Comparison of ENCODE assay signal across 19 cellular contexts in genomic region chr5:16918156-16918555, GRCh38. TPM values are rescaled to one million over a fixed set of nuclear protein-coding genes. Genes with fewer than 3 reads are reported as not detected.
DNase-seq lines count a peak whose midpoint lies in the region; ATAC-seq, FAIRE-seq and TF ChIP-seq lines count a peak whose summit lies in the region.
"Had no signal": no experiment of that assay in that cellular context is flagged by ENCODE, and none has a peak within 500 bp of the region (broad histone marks: within the 10 kb centered on the region; RNA-seq: fewer than 3 reads in every experiment).

No MANE protein-coding gene starts in this region.

- H3K27me3 Mint-ChIP-seq in nephron progenitor cell (ENCODE audit: low read depth, poor library complexity): no peaks in the 10 kb centered on the region
- H3K27me3 Mint-ChIP-seq: CD4-positive, CD25-positive, alpha-beta regulatory T cell had no signal

- no peaks in the 10 kb centered on the region for H3K9me2 ChIP-seq in GM23248 (ENCODE audit: insufficient read depth)

- H3K4me1 ChIP-seq in A549: peaks cover 98% of the 10 kb centered on the region
- H3K4me1 ChIP-seq in GM23248 (ENCODE audit: insufficient read depth): peaks cover 30% of the 10 kb centered on the region
- peaks cover 4 to 16% of the 10 kb centered on the region in 2 donors for H3K4me1 ChIP-seq in small intestine (ENCODE audit: control insufficient read depth in 2 of 2, insufficient read depth in 1 of 2, low read depth in 1 of 2, low read length in 1 of 2)

- H3K4me2 ChIP-seq in A549 (peak overlapping the region; percentile 78), GM23248 (ENCODE audit: unreplicated experiment) (peak overlapping the region; percentile 45)

- H3K27ac Mint-ChIP-seq in nephron progenitor cell: peak overlapping the region; percentile 76

- H4K20me1 ChIP-seq in GM23248 (ENCODE audit: insufficient read depth): no peaks in the 10 kb centered on the region

- TF ChIP-seq POLR2A in A549 (IDR thresholded peaks at IDR 0.05; ENCODE audit: low read length): no peak

- H3K36me3 Mint-ChIP-seq in nephron progenitor cell (ENCODE audit: low read depth): peaks cover 66% of the 10 kb centered on the region
- H3K36me3 Mint-ChIP-seq: CD4-positive, CD25-positive, alpha-beta regulatory T cell had no signal

- H3K36me3 ChIP-seq in GM23248 (ENCODE audit: low read depth): no peaks in the 10 kb centered on the region
- H3K36me3 ChIP-seq in SK-N-MC (ENCODE audit: insufficient read depth, low read length): peaks cover 41% of the 10 kb centered on the region
- H3K36me3 ChIP-seq in small intestine (ENCODE audit: control insufficient read depth in 2 of 2, insufficient read depth in 2 of 2, low read length in 2 of 2): no peaks in the 10 kb centered on the region

- H3K27ac ChIP-seq in A549 (peak overlapping the region; percentile 75 to 82), GM23248 (peak overlapping the region; percentile 65), SK-N-MC (peak overlapping the region; percentile 68), small intestine (ENCODE audit: low read depth in 1 of 2, low read length in 1 of 2) (no peak overlapping the region)
- H3K27ac ChIP-seq: SJSA1 had no signal

- TF ChIP-seq EP300 in A549 (IDR thresholded peaks at IDR 0.05): no peak

- peaks cover 40% of the 10 kb centered on the region for H3F3A ChIP-seq in GM23248 (ENCODE audit: insufficient read depth)

- H2AFZ ChIP-seq in GM23248: no peak overlapping the region

- no peak overlapping the region for H3K4me3 ChIP-seq in A549
- no peak overlapping the region for H3K4me3 ChIP-seq in GM23248
- no peak overlapping the region for H3K4me3 ChIP-seq in SK-N-MC
- no peak overlapping the region for H3K4me3 ChIP-seq in small intestine (ENCODE audit: low read depth in 1 of 2, low read length in 2 of 2)
- H3K4me3 ChIP-seq: SJSA1 had no signal

- H3K4me1 Mint-ChIP-seq in nephron progenitor cell: peaks cover 69% of the 10 kb centered on the region
- H3K4me1 Mint-ChIP-seq: CD4-positive, CD25-positive, alpha-beta regulatory T cell had no signal

- no peak for ATAC-seq in A549
- no peak for ATAC-seq in HG03097 (IDR thresholded peaks at IDR 0.05; ENCODE audit: low FRiP score, unreplicated experiment)

- no peaks in the 10 kb centered on the region for H3K9me3 Mint-ChIP-seq in nephron progenitor cell

- no peaks in the 10 kb centered on the region for H3K27me3 ChIP-seq in GM23248 (replicated peaks; ENCODE audit: insufficient read depth)
- H3K27me3 ChIP-seq in small intestine (ENCODE audit: control insufficient read depth in 2 of 2, insufficient read depth in 2 of 2, low read length in 2 of 2): no peaks in the 10 kb centered on the region
- H3K27me3 ChIP-seq: SJSA1 had no signal

- H3K9ac ChIP-seq in GM23248 (peak overlapping the region; percentile 19; the same call in 1 of the 2 replicates), SK-N-MC (ENCODE audit: insufficient read length) (no peak overlapping the region)

- DNase-seq in A549 (ENCODE audit: low read depth in 1 of 2, low spot score in 1 of 2) (no peak), GM23248 (peak; percentile 39), SK-N-MC (ENCODE audit: low read depth, low spot score) (no peak), nephron progenitor cell (no peak), small intestine (no peak), DMS79 treated with DMSO at 0.1 percent for 48 hours (lab: John Stamatoyannopoulos, UW) (no peak)
- DNase-seq in activated CD4-positive, alpha-beta T cell treated with anti-CD3 and anti-CD28 coated beads, Interleukin-2, amount 50 U/mL, for 48 hours: no peak
- DNase-seq: CD4-positive, CD25-positive, alpha-beta regulatory T cell; DMS153; GOT3; NCI-H1417; NCI-H1930; NCI-H2171; NCI-H446; NCI-H69; OCI-M1 had no signal

- no peak for TF ChIP-seq RAD21 in A549 (conservative IDR thresholded peaks at IDR 0.05 in 1 of 2, IDR thresholded peaks at IDR 0.05 in 1 of 2)

- WGBS in A549 (ENCODE audit: missing lambda C conversion rate): 68% methylated on average over 4 of the region's 4 CpGs
- 57 to 70% methylated on average over 4 of the region's 4 CpGs for WGBS in GM23248 (ENCODE audit: low coverage in 1 of 2, low lambda C conversion rate in 2 of 2, missing lambda C conversion rate in 2 of 2), 2 experiments
- WGBS in small intestine, 3 donors: 82 to 86% (median 83%) methylated on average over 4 of the region's 4 CpGs

- in situ Hi-C loops in GM23248 (cut with MboI): no loop called here

- TF ChIP-seq CTCF in A549 (IDR thresholded peaks at IDR 0.05) (no peak), nephron progenitor cell (IDR thresholded peaks at IDR 0.05) (no peak)

- no peak overlapping the region for H3K4me3 Mint-ChIP-seq in nephron progenitor cell
- H3K4me3 Mint-ChIP-seq: CD4-positive, CD25-positive, alpha-beta regulatory T cell had no signal

- H3K9me3 ChIP-seq in A549 (no peaks in the 10 kb centered on the region), GM23248 (ENCODE audit: low read depth) (no peaks in the 10 kb centered on the region), SK-N-MC (ENCODE audit: low read depth, low read length) (no peaks in the 10 kb centered on the region), small intestine (ENCODE audit: control insufficient read depth, low read depth) (no peaks in the 10 kb centered on the region)
- H3K9me3 ChIP-seq: Caco-2, SJSA1 had no signal

- CTCF ChIA-PET in A549 (lab: Yijun Ruan, JAX): interaction anchor here (0.6 to 4.3 kb wide), 7 partner anchors 15 to 286 kb away, joined by 3 to 18 read pairs (median 4); no protein-coding TSS in a partner anchor

- POLR2A ChIA-PET in A549 (lab: Yijun Ruan, JAX): interaction anchor here (0.7 kb wide), 2 partner anchors 14 to 20 kb away, joined by 3 to 5 read pairs; no protein-coding TSS in a partner anchor

- peaks cover 96% of the 10 kb centered on the region for H3K79me2 ChIP-seq in GM23248 (ENCODE audit: insufficient read depth)

- FAIRE-seq in A549 (lab: Jason Lieb, UNC): no peak
- no peak for FAIRE-seq in small intestine (lab: Jason Lieb, UNC)

TF ChIP-seq in A549, 52 proteins besides CTCF, POLR2A, EP300 and RAD21:
- TF ChIP-seq KDM5A (IDR thresholded peaks at IDR 0.05): no peak
- TF ChIP-seq JUN (IDR thresholded peaks at IDR 0.05): no peak
- TF ChIP-seq, protein P1, sequence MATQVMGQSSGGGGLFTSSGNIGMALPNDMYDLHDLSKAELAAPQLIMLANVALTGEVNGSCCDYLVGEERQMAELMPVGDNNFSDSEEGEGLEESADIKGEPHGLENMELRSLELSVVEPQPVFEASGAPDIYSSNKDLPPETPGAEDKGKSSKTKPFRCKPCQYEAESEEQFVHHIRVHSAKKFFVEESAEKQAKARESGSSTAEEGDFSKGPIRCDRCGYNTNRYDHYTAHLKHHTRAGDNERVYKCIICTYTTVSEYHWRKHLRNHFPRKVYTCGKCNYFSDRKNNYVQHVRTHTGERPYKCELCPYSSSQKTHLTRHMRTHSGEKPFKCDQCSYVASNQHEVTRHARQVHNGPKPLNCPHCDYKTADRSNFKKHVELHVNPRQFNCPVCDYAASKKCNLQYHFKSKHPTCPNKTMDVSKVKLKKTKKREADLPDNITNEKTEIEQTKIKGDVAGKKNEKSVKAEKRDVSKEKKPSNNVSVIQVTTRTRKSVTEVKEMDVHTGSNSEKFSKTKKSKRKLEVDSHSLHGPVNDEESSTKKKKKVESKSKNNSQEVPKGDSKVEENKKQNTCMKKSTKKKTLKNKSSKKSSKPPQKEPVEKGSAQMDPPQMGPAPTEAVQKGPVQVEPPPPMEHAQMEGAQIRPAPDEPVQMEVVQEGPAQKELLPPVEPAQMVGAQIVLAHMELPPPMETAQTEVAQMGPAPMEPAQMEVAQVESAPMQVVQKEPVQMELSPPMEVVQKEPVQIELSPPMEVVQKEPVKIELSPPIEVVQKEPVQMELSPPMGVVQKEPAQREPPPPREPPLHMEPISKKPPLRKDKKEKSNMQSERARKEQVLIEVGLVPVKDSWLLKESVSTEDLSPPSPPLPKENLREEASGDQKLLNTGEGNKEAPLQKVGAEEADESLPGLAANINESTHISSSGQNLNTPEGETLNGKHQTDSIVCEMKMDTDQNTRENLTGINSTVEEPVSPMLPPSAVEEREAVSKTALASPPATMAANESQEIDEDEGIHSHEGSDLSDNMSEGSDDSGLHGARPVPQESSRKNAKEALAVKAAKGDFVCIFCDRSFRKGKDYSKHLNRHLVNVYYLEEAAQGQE (IDR thresholded peaks at IDR 0.05): no peak
- TF ChIP-seq, protein P2, sequence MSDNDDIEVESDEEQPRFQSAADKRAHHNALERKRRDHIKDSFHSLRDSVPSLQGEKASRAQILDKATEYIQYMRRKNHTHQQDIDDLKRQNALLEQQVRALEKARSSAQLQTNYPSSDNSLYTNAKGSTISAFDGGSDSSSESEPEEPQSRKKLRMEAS (IDR thresholded peaks at IDR 0.05): no peak
- TF ChIP-seq ESRRA (IDR thresholded peaks at IDR 0.05; ENCODE audit: borderline replicate concordance, low read length): no peak
- no peak for TF ChIP-seq MAFK (IDR thresholded peaks at IDR 0.05; ENCODE audit: partially characterized antibody)
- TF ChIP-seq MYC (IDR thresholded peaks at IDR 0.05; ENCODE audit: borderline replicate concordance, low read length): no peak
- TF ChIP-seq, protein P3, sequence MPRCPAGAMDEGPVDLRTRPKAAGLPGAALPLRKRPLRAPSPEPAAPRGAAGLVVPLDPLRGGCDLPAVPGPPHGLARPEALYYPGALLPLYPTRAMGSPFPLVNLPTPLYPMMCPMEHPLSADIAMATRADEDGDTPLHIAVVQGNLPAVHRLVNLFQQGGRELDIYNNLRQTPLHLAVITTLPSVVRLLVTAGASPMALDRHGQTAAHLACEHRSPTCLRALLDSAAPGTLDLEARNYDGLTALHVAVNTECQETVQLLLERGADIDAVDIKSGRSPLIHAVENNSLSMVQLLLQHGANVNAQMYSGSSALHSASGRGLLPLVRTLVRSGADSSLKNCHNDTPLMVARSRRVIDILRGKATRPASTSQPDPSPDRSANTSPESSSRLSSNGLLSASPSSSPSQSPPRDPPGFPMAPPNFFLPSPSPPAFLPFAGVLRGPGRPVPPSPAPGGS (IDR thresholded peaks at IDR 0.05): no peak
- TF ChIP-seq CHD2 (IDR thresholded peaks at IDR 0.05; ENCODE audit: low read length, partially characterized antibody): no peak
- TF ChIP-seq HDAC2 (IDR thresholded peaks at IDR 0.05): no peak

RNA-seq across cellular contexts. Expression of gene MYO10, which starts 17.9 kb away (rescaled TPM):
- polyA plus RNA-seq in A549 (2011; rRNA removed) (68.0 and 132 TPM in 2 replicates), A549 (2017; fragmentation: RNase III; extraction: RNeasy Plus Mini Kit Qiagen cat#74134 plus additional on column Dnase treatment) (68.5 to 71.5 TPM (median 68.9 TPM) in 3 replicates), GM23248 (2016; fragmentation: Nextera tagmentation; extraction: Ambion mirVana) (42.2 and 47.0 TPM in 2 replicates), small intestine (10 to 100 TPM; 10.3 to 22.5 (median 14.9) TPM)
- 28.5 and 36.3 TPM in 2 replicates for polyA plus RNA-seq in A549 (2012; cell fraction: cytosol; rRNA removed)
- polyA plus RNA-seq in A549 (2012; cell fraction: nucleus; rRNA removed): 35.8 and 50.4 TPM in 2 replicates
- 236 and 309 TPM in 2 replicates for polyA minus RNA-seq in A549 (2011; rRNA and poly(A)+ RNA removed)
- total RNA-seq in GM23248 (2014; rRNA removed; shearing (Covaris generic)): 43.2 and 49.1 TPM in 2 replicates

Comparison
In these comparisons a context has a peak if more than half of its experiments do, and no peak if none do; other contexts are left out.
1. H3K27ac ChIP-seq: peak in A549 (2 of 2), GM23248 (single experiment) and SK-N-MC (single experiment); none in small intestine (0 of 2).